ENCODE assay signal across 1 cellular context in the genomic region with DNA sequence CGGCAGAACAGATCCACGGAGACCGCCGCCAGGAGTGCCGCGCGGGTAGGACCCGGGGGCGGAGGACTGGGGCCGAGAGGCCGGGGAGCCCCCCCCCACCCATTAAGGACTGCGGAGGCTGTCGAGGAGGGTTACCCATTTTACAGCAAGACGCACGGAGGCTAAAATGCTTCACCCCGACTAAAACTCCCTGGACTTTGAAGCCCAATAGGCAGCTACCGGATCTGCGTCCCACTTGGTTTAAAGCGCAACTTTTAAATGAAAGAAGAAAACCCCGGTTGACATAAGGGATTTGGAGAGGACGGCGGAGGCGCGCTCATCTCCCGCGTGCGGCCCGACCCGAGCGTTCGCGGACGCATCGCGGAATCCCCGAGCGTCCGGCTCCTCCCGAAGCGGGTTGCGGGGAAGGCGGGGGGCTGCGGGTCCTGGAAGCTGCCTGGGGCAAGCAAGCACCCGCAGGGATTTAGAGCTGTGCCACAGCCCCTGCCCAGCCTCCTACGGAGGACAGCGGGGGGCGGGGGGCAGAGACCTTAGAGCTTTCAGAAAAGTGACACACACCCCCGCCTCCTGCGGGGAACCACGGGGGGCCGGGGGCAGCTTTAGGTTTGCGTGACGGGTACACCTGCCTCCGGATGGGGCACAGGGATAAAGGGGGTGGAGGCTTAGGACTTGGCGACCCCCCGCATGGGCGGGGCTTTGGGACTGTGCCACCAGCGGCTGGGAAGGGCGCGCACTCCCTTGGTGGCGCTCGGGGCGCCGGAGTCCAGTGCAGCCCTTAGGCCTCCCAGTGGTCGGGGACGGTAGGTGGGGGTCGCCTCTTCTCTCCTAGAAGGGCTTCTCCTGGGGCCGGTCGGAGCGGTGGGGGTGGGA.
TF ChIP-seq lines count a peak whose summit lies in the region.

No MANE protein-coding gene starts in this region.

TF ChIP-seq in GM12878, 131 proteins besides CTCF, POLR2A, EP300 and RAD21 (continued from another document):
- 0 out of 2 replicates have a peak, but pooled peaks have one; percentile 35 for TF ChIP-seq NKRF (conservative IDR thresholded peaks at IDR 0.05)
TF ChIP-seq in GM12878: peak in this region for 1.
